ENCODE assay signal across 1 cellular context in the genomic region with DNA sequence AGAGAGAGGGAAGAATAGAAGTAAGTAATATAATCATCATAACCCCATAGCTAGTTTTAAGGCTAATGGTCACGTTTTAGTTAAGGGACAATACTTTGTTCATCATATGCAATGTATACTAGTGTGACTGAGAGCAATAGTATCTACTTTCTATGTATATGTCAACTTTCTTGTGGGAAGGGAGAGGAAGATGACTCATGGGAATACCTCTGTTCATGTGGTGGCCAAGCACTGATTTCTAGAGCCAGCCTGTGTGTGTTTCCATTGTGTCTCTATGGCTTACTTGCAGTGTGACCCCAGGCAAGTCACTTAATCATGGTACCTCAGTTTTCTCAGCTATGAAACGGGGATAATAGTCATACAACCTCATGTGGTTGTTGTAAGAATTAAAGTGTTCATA.
TF ChIP-seq lines count a peak whose summit lies in the region.

No MANE protein-coding gene starts in this region.

TF ChIP-seq in HCT116, 20 proteins besides CTCF, POLR2A, EP300 and RAD21 (continued from another document):
- TF ChIP-seq, protein P1, sequence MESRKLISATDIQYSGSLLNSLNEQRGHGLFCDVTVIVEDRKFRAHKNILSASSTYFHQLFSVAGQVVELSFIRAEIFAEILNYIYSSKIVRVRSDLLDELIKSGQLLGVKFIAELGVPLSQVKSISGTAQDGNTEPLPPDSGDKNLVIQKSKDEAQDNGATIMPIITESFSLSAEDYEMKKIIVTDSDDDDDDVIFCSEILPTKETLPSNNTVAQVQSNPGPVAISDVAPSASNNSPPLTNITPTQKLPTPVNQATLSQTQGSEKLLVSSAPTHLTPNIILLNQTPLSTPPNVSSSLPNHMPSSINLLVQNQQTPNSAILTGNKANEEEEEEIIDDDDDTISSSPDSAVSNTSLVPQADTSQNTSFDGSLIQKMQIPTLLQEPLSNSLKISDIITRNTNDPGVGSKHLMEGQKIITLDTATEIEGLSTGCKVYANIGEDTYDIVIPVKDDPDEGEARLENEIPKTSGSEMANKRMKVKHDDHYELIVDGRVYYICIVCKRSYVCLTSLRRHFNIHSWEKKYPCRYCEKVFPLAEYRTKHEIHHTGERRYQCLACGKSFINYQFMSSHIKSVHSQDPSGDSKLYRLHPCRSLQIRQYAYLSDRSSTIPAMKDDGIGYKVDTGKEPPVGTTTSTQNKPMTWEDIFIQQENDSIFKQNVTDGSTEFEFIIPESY (IDR thresholded peaks at IDR 0.05; ENCODE audit: extremely low read depth, insufficient replicate concordance, low read length) = no peak
- TF ChIP-seq EGR1 (IDR thresholded peaks at IDR 0.05; ENCODE audit: low read depth) (no peak), POLR2AphosphoS5 (IDR thresholded peaks at IDR 0.05; ENCODE audit: low read depth, low read length) (no peak), SRF (IDR thresholded peaks at IDR 0.05; ENCODE audit: low read depth) (no peak)
- TF ChIP-seq, protein P2, sequence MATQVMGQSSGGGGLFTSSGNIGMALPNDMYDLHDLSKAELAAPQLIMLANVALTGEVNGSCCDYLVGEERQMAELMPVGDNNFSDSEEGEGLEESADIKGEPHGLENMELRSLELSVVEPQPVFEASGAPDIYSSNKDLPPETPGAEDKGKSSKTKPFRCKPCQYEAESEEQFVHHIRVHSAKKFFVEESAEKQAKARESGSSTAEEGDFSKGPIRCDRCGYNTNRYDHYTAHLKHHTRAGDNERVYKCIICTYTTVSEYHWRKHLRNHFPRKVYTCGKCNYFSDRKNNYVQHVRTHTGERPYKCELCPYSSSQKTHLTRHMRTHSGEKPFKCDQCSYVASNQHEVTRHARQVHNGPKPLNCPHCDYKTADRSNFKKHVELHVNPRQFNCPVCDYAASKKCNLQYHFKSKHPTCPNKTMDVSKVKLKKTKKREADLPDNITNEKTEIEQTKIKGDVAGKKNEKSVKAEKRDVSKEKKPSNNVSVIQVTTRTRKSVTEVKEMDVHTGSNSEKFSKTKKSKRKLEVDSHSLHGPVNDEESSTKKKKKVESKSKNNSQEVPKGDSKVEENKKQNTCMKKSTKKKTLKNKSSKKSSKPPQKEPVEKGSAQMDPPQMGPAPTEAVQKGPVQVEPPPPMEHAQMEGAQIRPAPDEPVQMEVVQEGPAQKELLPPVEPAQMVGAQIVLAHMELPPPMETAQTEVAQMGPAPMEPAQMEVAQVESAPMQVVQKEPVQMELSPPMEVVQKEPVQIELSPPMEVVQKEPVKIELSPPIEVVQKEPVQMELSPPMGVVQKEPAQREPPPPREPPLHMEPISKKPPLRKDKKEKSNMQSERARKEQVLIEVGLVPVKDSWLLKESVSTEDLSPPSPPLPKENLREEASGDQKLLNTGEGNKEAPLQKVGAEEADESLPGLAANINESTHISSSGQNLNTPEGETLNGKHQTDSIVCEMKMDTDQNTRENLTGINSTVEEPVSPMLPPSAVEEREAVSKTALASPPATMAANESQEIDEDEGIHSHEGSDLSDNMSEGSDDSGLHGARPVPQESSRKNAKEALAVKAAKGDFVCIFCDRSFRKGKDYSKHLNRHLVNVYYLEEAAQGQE (IDR thresholded peaks at IDR 0.05; ENCODE audit: low read depth) = no peak
- TF ChIP-seq, protein P3, sequence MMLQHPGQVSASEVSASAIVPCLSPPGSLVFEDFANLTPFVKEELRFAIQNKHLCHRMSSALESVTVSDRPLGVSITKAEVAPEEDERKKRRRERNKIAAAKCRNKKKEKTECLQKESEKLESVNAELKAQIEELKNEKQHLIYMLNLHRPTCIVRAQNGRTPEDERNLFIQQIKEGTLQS (IDR thresholded peaks at IDR 0.05) = no peak
TF ChIP-seq in HCT116: peak in this region for 0.
